ENCODE assay signal across 8 cellular contexts in genomic region chr17:27295945-27296344, GRCh38. TPM values are rescaled to one million over a fixed set of nuclear protein-coding genes. Genes with fewer than 3 reads are reported as not detected.
DNase-seq lines count a peak whose midpoint lies in the region; ATAC-seq and TF ChIP-seq lines count a peak whose summit lies in the region.

No MANE protein-coding gene starts in this region.

- H3K9me3 ChIP-seq in SK-N-MC (ENCODE audit: low read depth, low read length) (no peaks in the 10 kb centered on the region), sigmoid colon (no peaks in the 10 kb centered on the region)

- WGBS in sigmoid colon, 2 donors = 7 to 31% methylated on average over 10 of the region's 10 CpGs

- intact Hi-C loops in sigmoid colon (cut with DNase I) (loop anchor here (2.0 kb wide), 1 partner anchor 19 kb away; no protein-coding TSS in a partner anchor), sciatic nerve (cut with DNase I) (no loop called here)

- peak overlapping the region; percentile 96 for H3K9ac ChIP-seq in SK-N-MC (ENCODE audit: insufficient read length)

- H3K36me3 ChIP-seq in SK-N-MC (ENCODE audit: insufficient read depth, low read length) (peaks cover 17% of the 10 kb centered on the region), sigmoid colon (no peaks in the 10 kb centered on the region)

- TF ChIP-seq POLR2A in sigmoid colon (IDR thresholded peaks at IDR 0.05) = no peak

- H3K4me1 ChIP-seq in sigmoid colon = peaks cover 0 to 60% (median 52%) of the 10 kb centered on the region in 4 donors

- peak overlapping the region; percentile 92 for H3K4me3 ChIP-seq in GM08714 (ENCODE audit: low read length)
- H3K4me3 ChIP-seq in SK-N-MC = peak overlapping the region; percentile 94
- H3K4me3 ChIP-seq in fibroblast of mammary gland (ENCODE audit: control insufficient read depth, low read depth, low read length) = peak overlapping the region; percentile 80
- H3K4me3 ChIP-seq in sigmoid colon = peak overlapping the region; percentile 67 to 87 (median 81)

- no peaks in the 10 kb centered on the region for H3K27me3 ChIP-seq in sigmoid colon

- TF ChIP-seq EP300 in sigmoid colon (IDR thresholded peaks at IDR 0.05) = no peak

- TF ChIP-seq CTCF in fibroblast of mammary gland (conservative IDR thresholded peaks at IDR 0.05; ENCODE audit: control insufficient read depth, insufficient read depth, low read depth, low read length) = no peak
- TF ChIP-seq CTCF in sigmoid colon (IDR thresholded peaks at IDR 0.05) = no peak

- H3K27ac ChIP-seq in SK-N-MC = peak overlapping the region; percentile 89
- peak overlapping the region; percentile 98 to 100 (median 100) for H3K27ac ChIP-seq in sigmoid colon

- no peak for ATAC-seq in sciatic nerve

- DNase-seq in SK-N-MC (ENCODE audit: low read depth, low spot score) (no peak), fibroblast of mammary gland (ENCODE audit: low read depth) (no peak), sigmoid colon (no peak), NCI-H2107 treated with DMSO at 0.1 percent for 48 hours (lab: John Stamatoyannopoulos, UW; ENCODE audit: unreplicated experiment) (no peak), sciatic nerve (ENCODE audit: low spot score) (no peak), mesenteric fat pad (ENCODE audit: low spot score) (no peak), pons (ENCODE audit: low spot score) (no peak)

RNA-seq across cellular contexts. Expression of gene WSB1, which starts 2.0 kb away (rescaled TPM):
- total RNA-seq in sigmoid colon (100 to 1,000 TPM; 111 to 240 (median 188) TPM), sciatic nerve (396 TPM), mesenteric fat pad (160 TPM)
- polyA plus RNA-seq in sigmoid colon = 10 to 100 TPM; 23.4 to 65.2 (median 26.4) TPM
